1 cellular context compared by ENCODE assay signal in genomic region chr1:1213153-1213918, GRCh38.
TF ChIP-seq lines count a peak whose summit lies in the region.

No MANE protein-coding gene starts in this region.

TF ChIP-seq in H1, 55 proteins besides CTCF, POLR2A, EP300 and RAD21:
- no peak for TF ChIP-seq ZNF274 (IDR thresholded peaks at IDR 0.05; ENCODE audit: borderline replicate concordance, extremely low read depth, low read length)
TF ChIP-seq in H1: peak in this region for 0.
